In the genomic region with DNA sequence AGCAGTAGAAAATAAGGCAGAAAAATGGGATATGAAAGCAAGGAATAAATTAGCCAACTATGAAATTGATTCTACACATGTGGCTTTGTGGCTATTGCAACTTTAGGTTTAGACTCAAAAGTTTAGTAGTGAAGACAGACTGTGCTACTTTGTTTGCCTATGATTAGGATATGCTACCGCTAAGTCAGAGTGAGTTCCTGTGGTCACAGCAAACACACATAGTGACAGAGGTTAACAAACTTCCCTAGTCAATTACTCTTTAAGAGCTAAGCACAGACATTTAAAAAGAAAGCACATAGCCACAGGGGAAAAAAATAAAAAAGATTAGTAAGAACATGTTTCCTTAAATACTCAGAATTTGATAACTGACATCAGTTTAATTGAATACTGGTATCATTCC, we compare ENCODE assay signal across 11 cellular contexts.
DNase-seq lines count a peak whose midpoint lies in the region; ATAC-seq and TF ChIP-seq lines count a peak whose summit lies in the region.
"Had no signal": no experiment of that assay in that cellular context is flagged by ENCODE, and none has a peak within 500 bp of the region (broad histone marks: within the 10 kb centered on the region; RNA-seq: fewer than 3 reads in every experiment).

No MANE protein-coding gene starts in this region.

- no peak overlapping the region for H3K4me2 ChIP-seq in DND-41 (ENCODE audit: insufficient read depth, low read length)
- no peak overlapping the region for H3K4me2 ChIP-seq in MM.1S (ENCODE audit: low read depth, low read length)

- DNase-seq in DND-41 (peak; percentile 15), H4 (ENCODE audit: low spot score) (peak; percentile 2), MM.1S (peak; percentile 9), foreskin melanocyte (peak; percentile 62), Calu3 (no peak), caudate nucleus (lab: John Stamatoyannopoulos, UW) (no peak), NCI-H1105 treated with DMSO at 0.1 percent for 48 hours (lab: John Stamatoyannopoulos, UW) (no peak), GOT3 (lab: John Stamatoyannopoulos, UW) (no peak)
- DNase-seq: BE2C had no signal

- no peak overlapping the region for H3K27ac Mint-ChIP-seq in Calu3 (ENCODE audit: unreplicated experiment)
- H3K27ac Mint-ChIP-seq: dendritic cell treated with granulocyte-macrophage colony-stimulating factor and Interleukin-4, amounts not matched to agents 40 ng/mL and 50 ng/mL, for 4 days had no signal

- H2AFZ ChIP-seq in DND-41 (ENCODE audit: low read depth, low read length) (no peak overlapping the region), MM.1S (ENCODE audit: low read length) (no peak overlapping the region)

- H3K79me2 ChIP-seq in DND-41 (ENCODE audit: insufficient read depth, low read length) (no peaks in the 10 kb centered on the region), MM.1S (ENCODE audit: low read length) (no peaks in the 10 kb centered on the region)

- ATAC-seq in DND-41 (ENCODE audit: insufficient read depth, low read depth): peak; percentile 93

- H3K4me1 Mint-ChIP-seq in Calu3 (ENCODE audit: low read depth, unreplicated experiment): no peaks in the 10 kb centered on the region

- H3K27me3 ChIP-seq in DND-41 (ENCODE audit: insufficient read depth, low read length, poor library complexity) (no peaks in the 10 kb centered on the region), MM.1S (replicated peaks; ENCODE audit: insufficient read depth, low read length) (no peaks in the 10 kb centered on the region)
- H3K27me3 ChIP-seq: BE2C had no signal

- intact Hi-C loops in Calu3 (cut with micrococcal nuclease; ENCODE audit: unreplicated experiment): no loop called here

- no TSS peak for BruUV-seq in Calu3 (replicated peaks; lab: Mats Ljungman, UMichigan)

- H3K27ac ChIP-seq in DND-41 (ENCODE audit: low read length) (no peak overlapping the region), MM.1S (ENCODE audit: low read length) (no peak overlapping the region), caudate nucleus (ENCODE audit: low read depth, low read length) (no peak overlapping the region)
- H3K27ac ChIP-seq: skin epidermis had no signal

- CTCF ChIA-PET in Calu3 (lab: Charles Lee): no interaction called here

- H3K9me3 ChIP-seq in DND-41 (ENCODE audit: insufficient read depth, low read length, severe bottlenecking) (peaks cover 15% of the 10 kb centered on the region), MM.1S (replicated peaks; ENCODE audit: insufficient read depth, low read length) (no peaks in the 10 kb centered on the region)
- H3K9me3 ChIP-seq: BE2C had no signal

- H3K4me3 Mint-ChIP-seq in Calu3 (ENCODE audit: low read depth, unreplicated experiment): no peak overlapping the region
- H3K4me3 Mint-ChIP-seq: dendritic cell treated with granulocyte-macrophage colony-stimulating factor and Interleukin-4, amounts not matched to agents 40 ng/mL and 50 ng/mL, for 4 days had no signal

- H3K36me3 ChIP-seq in DND-41 (ENCODE audit: insufficient read depth, low read length): peaks cover 70% of the 10 kb centered on the region
- no peaks in the 10 kb centered on the region for H3K36me3 ChIP-seq in MM.1S (replicated peaks; ENCODE audit: insufficient read depth, low read length)
- H3K36me3 ChIP-seq: BE2C had no signal

- no peak for TF ChIP-seq CTCF in DND-41 (IDR thresholded peaks at IDR 0.05; ENCODE audit: borderline replicate concordance, extremely low read depth, low read length, poor library complexity, severe bottlenecking)
- no peak for TF ChIP-seq CTCF in MM.1S (IDR thresholded peaks at IDR 0.05; ENCODE audit: low read length)
- TF ChIP-seq CTCF in Calu3 (IDR thresholded peaks at IDR 0.05; ENCODE audit: unreplicated experiment): no peak

- H3F3A ChIP-seq in MM.1S (ENCODE audit: insufficient read depth, low read length): no peaks in the 10 kb centered on the region

- H3K4me1 ChIP-seq in DND-41 (ENCODE audit: insufficient read depth, low read length): 0 out of 2 replicates have a peak, but pooled peaks cover 3% of the 10 kb centered on the region
- H3K4me1 ChIP-seq in MM.1S (ENCODE audit: low read length): no peaks in the 10 kb centered on the region

- no peaks in the 10 kb centered on the region for H3K36me3 Mint-ChIP-seq in Calu3 (ENCODE audit: insufficient read depth, unreplicated experiment)

- no peaks in the 10 kb centered on the region for H3K27me3 Mint-ChIP-seq in Calu3 (ENCODE audit: unreplicated experiment)
- H3K27me3 Mint-ChIP-seq: dendritic cell treated with granulocyte-macrophage colony-stimulating factor and Interleukin-4, amounts not matched to agents 40 ng/mL and 50 ng/mL, for 4 days had no signal

- H3K9ac ChIP-seq in DND-41 (ENCODE audit: low read depth, low read length) (no peak overlapping the region), MM.1S (ENCODE audit: low read length) (no peak overlapping the region)

- H3K4me3 ChIP-seq in DND-41 (ENCODE audit: low read depth in 1 of 2, low read length in 2 of 2) (no peak overlapping the region), MM.1S (ENCODE audit: low read length) (no peak overlapping the region)
- H3K4me3 ChIP-seq: skin epidermis had no signal

- H3K9me2 ChIP-seq in MM.1S (replicated peaks; ENCODE audit: insufficient read depth, low read length): no peaks in the 10 kb centered on the region

- no peaks in the 10 kb centered on the region for H4K20me1 ChIP-seq in DND-41 (ENCODE audit: insufficient read depth, low read length)
- H4K20me1 ChIP-seq in MM.1S (ENCODE audit: insufficient read depth, low read length): no peaks in the 10 kb centered on the region

- H3K9me3 Mint-ChIP-seq in Calu3 (ENCODE audit: low read depth, unreplicated experiment): peaks cover 2% of the 10 kb centered on the region

Comparison
In these comparisons a context has a peak if more than half of its experiments do, and no peak if none do; other contexts are left out.
1. DNase-seq: peak in DND-41 (single experiment), H4 (single experiment), MM.1S (single experiment) and foreskin melanocyte (single experiment); none in Calu3 (single experiment), caudate nucleus (0 of 61), NCI-H1105 treated with DMSO at 0.1 percent for 48 hours (single experiment) and GOT3 (single experiment).